In the genomic region with DNA sequence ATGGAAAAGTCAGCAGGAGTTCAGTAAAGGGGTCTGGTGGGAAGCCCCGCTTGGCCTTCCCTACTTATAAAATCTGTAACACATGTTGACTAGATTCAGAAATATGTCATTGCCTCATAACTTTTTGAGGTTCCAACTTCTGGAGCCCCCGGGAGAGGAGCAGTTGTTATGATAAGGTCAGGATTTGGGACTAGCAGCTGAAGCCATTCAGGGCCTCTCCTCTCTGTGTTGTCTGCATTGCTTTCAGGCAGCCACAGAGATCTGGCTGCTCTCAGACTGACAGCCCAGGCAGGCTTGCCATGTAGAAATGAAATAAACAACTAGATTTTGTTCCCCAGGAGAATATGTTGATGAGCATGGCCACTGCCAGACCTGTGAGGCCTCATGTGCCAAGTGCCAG, we compare ENCODE assay signal across 28 cellular contexts.
"Had no signal": no experiment of that assay in that cellular context is flagged by ENCODE, and none has a peak within 500 bp of the region (broad histone marks: within the 10 kb centered on the region; RNA-seq: fewer than 3 reads in every experiment).

No MANE protein-coding gene starts in this region.

- H3K27me3 ChIP-seq: adrenal gland had no signal

- H3K27ac ChIP-seq: adrenal gland, VCaP had no signal

- H3K4me3 ChIP-seq: adrenal gland, K562 had no signal

- H3K36me3 ChIP-seq: adrenal gland had no signal

- H3K9me3 ChIP-seq: adrenal gland had no signal

- DNase-seq: activated B cell treated with CpG ODN at 0.5 μM for 24 hours; activated CD4-positive, alpha-beta memory T cell treated with anti-CD3 and anti-CD28 coated beads for 36 hours; activated CD4-positive, alpha-beta T cell treated with anti-CD3 and anti-CD28 coated beads for 4 hours; activated CD4-positive, alpha-beta T cell treated with anti-CD3 and anti-CD28 coated beads, Interleukin-2, amount 50 U/mL, for 1 hour; activated CD4-positive, CD25-positive, alpha-beta regulatory T cell treated with anti-CD3 and anti-CD28 coated beads, Interleukin-2, amount 50 U/mL, for 72 hours; activated CD8-positive, alpha-beta memory T cell treated with anti-CD3 and anti-CD28 coated beads, Interleukin-2, amount 50 U/mL, for 4 hours; activated gamma-delta T cell treated with Interleukin-2 at 50 U/mL for 16 hours; activated naive CD4-positive, alpha-beta T cell treated with anti-CD3 and anti-CD28 coated beads for 36 hours; activated T-cell treated with anti-CD3 and anti-CD28 coated beads for 4 hours; activated T-cell treated with anti-CD3 and anti-CD28 coated beads, Interleukin-2, amount 50 U/mL, for 4 hours; adrenal gland; central memory CD4-positive, alpha-beta T cell; NCI-H1105; NCI-H1417 treated with DMSO at 0.1 percent for 48 hours; NCI-H187 treated with DMSO at 0.1 percent for 48 hours; NCI-H2081; NCI-H2171 treated with DMSO at 0.1 percent for 48 hours; NCI-H2227 treated with DMSO at 0.1 percent for 48 hours; NCI-H446; NCI-H524 treated with DMSO at 0.1 percent for 48 hours; SIG-M5; T-cell; T-helper 17 cell had no signal

- ATAC-seq: activated naive CD4-positive, alpha-beta T cell treated with anti-CD3 and anti-CD28 coated beads, Interleukin-2, amount 50 U/mL, for 72 hours; activated T-cell treated with anti-CD3 and anti-CD28 coated beads, Interleukin-2, amount 50 U/mL, for 4 hours; K562; Panc1; SK-N-SH treated with all-trans-retinoic acid at 6 μM for 48 hours; T-cell; T-helper 17 cell had no signal
